Comparison of ENCODE assay signal across 10 cellular contexts in the genomic region with DNA sequence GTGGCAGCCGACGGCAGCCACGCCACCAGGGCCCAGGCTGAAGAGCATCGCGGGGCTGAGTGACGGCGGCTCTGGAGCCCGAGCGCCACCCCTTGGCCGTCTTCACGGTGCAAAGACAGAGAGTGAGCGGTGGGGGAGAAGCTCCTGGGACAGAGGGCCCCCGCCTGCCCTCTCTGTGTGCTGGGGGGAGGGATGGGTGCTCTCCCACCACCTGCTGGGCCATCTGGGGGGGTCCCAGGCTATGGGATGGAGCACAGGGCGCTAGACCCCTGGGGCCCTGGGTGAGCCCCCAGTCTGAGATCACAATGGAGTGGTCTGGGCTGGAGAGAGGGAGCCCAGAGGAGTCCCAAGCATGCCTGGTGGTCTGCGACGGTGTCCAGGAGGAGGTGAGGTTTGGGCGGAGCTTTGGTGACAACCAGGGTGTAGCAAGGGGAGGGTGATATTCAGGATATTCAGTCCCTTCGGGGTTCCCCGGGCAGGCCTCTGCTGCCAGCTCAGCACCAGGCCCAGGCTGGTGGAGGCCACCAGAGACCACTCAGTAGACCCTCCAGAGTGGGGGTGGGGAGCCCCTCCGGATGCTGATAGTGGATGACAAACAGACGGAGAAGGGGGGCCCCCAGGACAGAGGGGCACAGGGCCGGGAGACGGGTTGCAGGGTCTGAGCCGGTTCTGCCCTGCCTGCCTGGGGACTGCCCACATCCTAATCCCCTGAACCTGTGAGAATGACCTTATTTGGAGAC.
DNase-seq lines count a peak whose midpoint lies in the region; ATAC-seq, FAIRE-seq and TF ChIP-seq lines count a peak whose summit lies in the region.
"Had no signal": no experiment of that assay in that cellular context is flagged by ENCODE, and none has a peak within 500 bp of the region (broad histone marks: within the 10 kb centered on the region; RNA-seq: fewer than 3 reads in every experiment).

No MANE protein-coding gene starts in this region.

- H3K4me3 ChIP-seq in A549: no peak overlapping the region

- peaks cover 5% of the 10 kb centered on the region; the same call in 1 of the 3 replicates for H3K4me1 ChIP-seq in A549
- no peaks in the 10 kb centered on the region for H3K4me1 ChIP-seq in foreskin keratinocyte

- WGBS in A549 (ENCODE audit: missing lambda C conversion rate): 33% methylated on average over 5 of the region's 24 CpGs

- peaks cover 0 to 5% (median 0%) of the 10 kb centered on the region in 5 donors for H3K27me3 Mint-ChIP-seq in naive thymus-derived CD8-positive, alpha-beta T cell
- H3K27me3 Mint-ChIP-seq: stimulated activated naive CD8-positive, alpha-beta T cell treated with anti-CD3 and anti-CD28 coated beads, Interleukin-15, Interleukin-2, amounts not matched to agents 100 ng/mL and 50 ng/mL, for 24 hours had no signal

- H3K4me3 Mint-ChIP-seq in naive thymus-derived CD8-positive, alpha-beta T cell: no peak overlapping the region
- H3K4me3 Mint-ChIP-seq: stimulated activated naive CD8-positive, alpha-beta T cell treated with anti-CD3 and anti-CD28 coated beads, Interleukin-15, Interleukin-2, amounts not matched to agents 100 ng/mL and 50 ng/mL, for 24 hours had no signal

- H3K27ac Mint-ChIP-seq in naive thymus-derived CD8-positive, alpha-beta T cell: peak overlapping the region in 5 of 10 donors; percentile 63 to 91 (median 80)
- H3K27ac Mint-ChIP-seq: activated T-helper 2 cell treated with anti-CD3 and anti-CD28 coated beads, Interferon-gamma antibody, Interleukin-2, Interleukin-4, amounts not matched to agents 10 μg/mL and 5 μg/mL and 100 μg/mL, durations not matched to agents 14 hours and 24 hours and 36 hours; stimulated activated naive CD8-positive, alpha-beta T cell treated with anti-CD3 and anti-CD28 coated beads, Interleukin-15, Interleukin-2, amounts not matched to agents 100 ng/mL and 50 ng/mL, for 24 hours had no signal

- peak; percentile 86 to 87 for TF ChIP-seq RAD21 in A549 (conservative IDR thresholded peaks at IDR 0.05 in 1 of 2, IDR thresholded peaks at IDR 0.05 in 1 of 2)

- no peaks in the 10 kb centered on the region for H3K9me3 Mint-ChIP-seq in naive thymus-derived CD8-positive, alpha-beta T cell
- H3K9me3 Mint-ChIP-seq: activated T-helper 2 cell treated with anti-CD3 and anti-CD28 coated beads, Interferon-gamma antibody, Interleukin-2, Interleukin-4, amounts not matched to agents 10 μg/mL and 5 μg/mL and 100 μg/mL, durations not matched to agents 14 hours and 24 hours and 36 hours; stimulated activated naive CD8-positive, alpha-beta T cell treated with anti-CD3 and anti-CD28 coated beads, Interleukin-15, Interleukin-2, amounts not matched to agents 100 ng/mL and 50 ng/mL, for 24 hours had no signal

- POLR2A ChIA-PET in A549 (lab: Yijun Ruan, JAX): no interaction called here
- POLR2A ChIA-PET in naive thymus-derived CD8-positive, alpha-beta T cell (lab: Charles Lee): no interaction called here

- peak; percentile 30 to 46 for DNase-seq in A549 (ENCODE audit: low read depth in 1 of 2, low spot score in 1 of 2)
- DNase-seq in ELR (ENCODE audit: low read depth): peak; percentile 34
- peak; percentile 33 for DNase-seq in RCC 7860 (ENCODE audit: low spot score)
- DNase-seq in foreskin keratinocyte: no peak
- DNase-seq in HTR-8/SVneo (ENCODE audit: insufficient read length, low spot score): no peak
- DNase-seq in naive thymus-derived CD8-positive, alpha-beta T cell: no peak
- no peak for DNase-seq in GM12891 (ENCODE audit: insufficient read length, low spot score)

- H3K27ac ChIP-seq in A549: peak overlapping the region; percentile 10 to 75; a peak in 3 of 6 replicates
- H3K27ac ChIP-seq in foreskin keratinocyte: no peak overlapping the region

- no peaks in the 10 kb centered on the region for H3K9me3 ChIP-seq in A549

- peak overlapping the region; percentile 47; the same call in 2 of the 3 replicates for H3K4me2 ChIP-seq in A549

- FAIRE-seq in A549 (lab: Jason Lieb, UNC) (no peak), RCC 7860 (lab: Jason Lieb, UNC) (no peak), HTR-8/SVneo (lab: Jason Lieb, UNC) (no peak), GM12891 (lab: Jason Lieb, UNC) (no peak)

- TF ChIP-seq EP300 in A549 (IDR thresholded peaks at IDR 0.05): no peak

- TF ChIP-seq CTCF in A549 (IDR thresholded peaks at IDR 0.05) (peak; percentile 65), foreskin keratinocyte (conservative IDR thresholded peaks at IDR 0.05) (peak; percentile 71)

- CTCF ChIA-PET in A549 (lab: Yijun Ruan, JAX): interaction anchor here (0.6 to 6.5 kb wide), 40 partner anchors 10 to 740 kb away, joined by 3 to 166 read pairs (median 3); no protein-coding TSS in a partner anchor

- H3K4me1 Mint-ChIP-seq in naive thymus-derived CD8-positive, alpha-beta T cell: peaks cover 7 to 14% (median 11%) of the 10 kb centered on the region in 4 donors

- H3K27me3 ChIP-seq in foreskin keratinocyte: peaks cover 16% of the 10 kb centered on the region

- no peak for TF ChIP-seq POLR2A in A549 (IDR thresholded peaks at IDR 0.05; ENCODE audit: low read length)
- no peak for TF ChIP-seq POLR2A in GM12891 (IDR thresholded peaks at IDR 0.05; ENCODE audit: low read depth, low read length)

- no peaks in the 10 kb centered on the region for H3K36me3 Mint-ChIP-seq in naive thymus-derived CD8-positive, alpha-beta T cell

- peak; percentile 78 to 89 for ATAC-seq in A549
- ATAC-seq in foreskin keratinocyte: peak; percentile 30
- no peak for ATAC-seq in naive thymus-derived CD8-positive, alpha-beta T cell
- ATAC-seq in HG03159 (IDR thresholded peaks at IDR 0.05; ENCODE audit: unreplicated experiment): no peak

TF ChIP-seq in A549, 52 proteins besides CTCF, POLR2A, EP300 and RAD21:
- TF ChIP-seq, protein P1, sequence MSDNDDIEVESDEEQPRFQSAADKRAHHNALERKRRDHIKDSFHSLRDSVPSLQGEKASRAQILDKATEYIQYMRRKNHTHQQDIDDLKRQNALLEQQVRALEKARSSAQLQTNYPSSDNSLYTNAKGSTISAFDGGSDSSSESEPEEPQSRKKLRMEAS (IDR thresholded peaks at IDR 0.05): no peak
- TF ChIP-seq SMC3 (IDR thresholded peaks at IDR 0.05): peak; percentile 88

TF ChIP-seq in GM12891, 5 proteins besides CTCF, POLR2A, EP300 and RAD21:
- TF ChIP-seq TAF1 (IDR thresholded peaks at IDR 0.05; ENCODE audit: low read depth, low read length) (no peak), POU2F2 (IDR thresholded peaks at IDR 0.05; ENCODE audit: low read depth, low read length) (no peak)

Comparison
In these comparisons a context has a peak if more than half of its experiments do, and no peak if none do; other contexts are left out.
1. ATAC-seq: peak in A549 (2 of 2) and foreskin keratinocyte (single experiment); none in naive thymus-derived CD8-positive, alpha-beta T cell (0 of 2) and HG03159 (single experiment).
2. DNase-seq: peak in A549 (2 of 2), ELR (single experiment) and RCC 7860 (single experiment); none in foreskin keratinocyte (0 of 2), HTR-8/SVneo (single experiment), naive thymus-derived CD8-positive, alpha-beta T cell (0 of 10) and GM12891 (single experiment).